6 cellular contexts compared by ENCODE assay signal in the genomic region with DNA sequence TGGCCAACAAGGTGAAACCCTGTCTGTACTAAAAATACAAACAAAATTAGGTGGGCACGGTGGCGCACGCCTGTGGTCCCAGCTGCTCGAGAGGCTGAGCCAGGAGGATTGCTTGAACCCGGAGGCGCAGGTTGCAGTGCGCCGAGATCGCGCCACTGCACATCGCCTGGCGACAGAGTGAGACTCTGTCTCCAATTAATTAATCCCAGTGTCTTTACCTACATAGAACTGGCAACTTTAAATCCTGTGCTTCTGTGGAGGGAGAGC. TPM values are rescaled to one million over a fixed set of nuclear protein-coding genes. Genes with fewer than 3 reads are reported as not detected.
DNase-seq lines count a peak whose midpoint lies in the region; ATAC-seq, FAIRE-seq and TF ChIP-seq lines count a peak whose summit lies in the region.

No MANE protein-coding gene starts in this region.

- peak overlapping the region; percentile 96 for H3K4me3 Mint-ChIP-seq in activated CD8-positive, alpha-beta T cell treated with anti-CD3 and anti-CD28 coated beads, Interleukin-2, amount 10 ng/mL, durations not matched to agents 7 days and 5 days
- H3K4me3 Mint-ChIP-seq in naive thymus-derived CD8-positive, alpha-beta T cell: peak overlapping the region; percentile 89 to 97 (median 96)

- H3K79me2 ChIP-seq in DOHH2 (ENCODE audit: control insufficient read depth, low read length): peaks cover 51% of the 10 kb centered on the region

- peak overlapping the region; percentile 97 for H3K27ac Mint-ChIP-seq in activated CD8-positive, alpha-beta T cell treated with anti-CD3 and anti-CD28 coated beads, Interleukin-2, amount 10 ng/mL, durations not matched to agents 7 days and 5 days
- peak overlapping the region; percentile 96 to 99 (median 99) for H3K27ac Mint-ChIP-seq in naive thymus-derived CD8-positive, alpha-beta T cell

- no peak for FAIRE-seq in H54 (lab: Jason Lieb, UNC)

- peaks cover 22% of the 10 kb centered on the region for H3K4me1 ChIP-seq in DOHH2 (ENCODE audit: control insufficient read depth, low read length)

- ATAC-seq in activated CD8-positive, alpha-beta T cell treated with anti-CD3 and anti-CD28 coated beads, Interleukin-2, amount 10 ng/mL, durations not matched to agents 7 days and 5 days: no peak
- ATAC-seq in naive thymus-derived CD8-positive, alpha-beta T cell: no peak

- H3K27me3 Mint-ChIP-seq in activated CD8-positive, alpha-beta T cell treated with anti-CD3 and anti-CD28 coated beads, Interleukin-2, amount 10 ng/mL, durations not matched to agents 7 days and 5 days (ENCODE audit: low read depth): no peaks in the 10 kb centered on the region
- H3K27me3 Mint-ChIP-seq in naive thymus-derived CD8-positive, alpha-beta T cell: no peaks in the 10 kb centered on the region

- peaks cover 37% of the 10 kb centered on the region for H3K4me1 Mint-ChIP-seq in activated CD8-positive, alpha-beta T cell treated with anti-CD3 and anti-CD28 coated beads, Interleukin-2, amount 10 ng/mL, durations not matched to agents 7 days and 5 days (ENCODE audit: low read depth)
- H3K4me1 Mint-ChIP-seq in naive thymus-derived CD8-positive, alpha-beta T cell: peaks cover 20 to 54% (median 41%) of the 10 kb centered on the region in 4 donors

- H3F3A ChIP-seq in DOHH2 (ENCODE audit: control insufficient read depth, insufficient read depth): peaks cover 15% of the 10 kb centered on the region

- H3K36me3 Mint-ChIP-seq in activated CD8-positive, alpha-beta T cell treated with anti-CD3 and anti-CD28 coated beads, Interleukin-2, amount 10 ng/mL, durations not matched to agents 7 days and 5 days (ENCODE audit: low read depth): peaks cover 8% of the 10 kb centered on the region
- peaks cover 0 to 16% (median 0%) of the 10 kb centered on the region in 3 donors for H3K36me3 Mint-ChIP-seq in naive thymus-derived CD8-positive, alpha-beta T cell

- no peak for TF ChIP-seq POLR2A in H54 (IDR thresholded peaks at IDR 0.05; ENCODE audit: low read depth, low read length)

- TF ChIP-seq CTCF in DOHH2 (IDR thresholded peaks at IDR 0.05; ENCODE audit: low read depth, low read length, poor library complexity, severe bottlenecking): no peak

- H3K4me3 ChIP-seq in DOHH2 (ENCODE audit: low read length): peak overlapping the region; percentile 99

- peaks cover 44% of the 10 kb centered on the region for H3K36me3 ChIP-seq in DOHH2 (ENCODE audit: control insufficient read depth, low read length)

- H4K20me1 ChIP-seq in DOHH2 (ENCODE audit: control insufficient read depth, insufficient read depth, low read depth, low read length): no peaks in the 10 kb centered on the region

- no peaks in the 10 kb centered on the region for H3K9me3 ChIP-seq in DOHH2 (ENCODE audit: control insufficient read depth, insufficient read depth, low read length)

- no peaks in the 10 kb centered on the region for H3K27me3 ChIP-seq in DOHH2 (ENCODE audit: control insufficient read depth, low read length)

- H3K9me2 ChIP-seq in DOHH2 (replicated peaks; ENCODE audit: control insufficient read depth, low read length): no peaks in the 10 kb centered on the region

- POLR2A ChIA-PET in activated CD8-positive, alpha-beta T cell treated with anti-CD3 and anti-CD28 coated beads, Interleukin-2, amount 10 ng/mL, durations not matched to agents 7 days and 5 days (lab: Charles Lee): interaction anchor here (0.6 to 8.4 kb wide), 7 partner anchors 10 to 191 kb away, joined by 3 to 60 read pairs (median 3); a partner anchor contains a TSS
- POLR2A ChIA-PET in naive thymus-derived CD8-positive, alpha-beta T cell (lab: Charles Lee): interaction anchor here (0.6 to 8.2 kb wide), 18 partner anchors 9 to 974 kb away, joined by 3 to 128 read pairs (median 5); a partner anchor contains a TSS

- peak overlapping the region; percentile 97 for H3K4me2 ChIP-seq in DOHH2 (ENCODE audit: low read length)

- DNase-seq in activated CD8-positive, alpha-beta T cell treated with anti-CD3 and anti-CD28 coated beads, Interleukin-2, amount 10 ng/mL, durations not matched to agents 7 days and 5 days: no peak
- DNase-seq in naive thymus-derived CD8-positive, alpha-beta T cell: no peak
- no peak for DNase-seq in SW 1271 (lab: John Stamatoyannopoulos, UW)
- no peak for DNase-seq in NCI-H146 (lab: John Stamatoyannopoulos, UW)
- no peak for DNase-seq in H54 (ENCODE audit: insufficient read length, low spot score)

- no peak overlapping the region for H3K27ac ChIP-seq in DOHH2 (ENCODE audit: low read depth, low read length)

- CTCF ChIA-PET in activated CD8-positive, alpha-beta T cell treated with anti-CD3 and anti-CD28 coated beads, Interleukin-2, amount 10 ng/mL, durations not matched to agents 7 days and 5 days (lab: Charles Lee): interaction anchor here (1.4 to 1.7 kb wide), 2 partner anchors 90 to 148 kb away, joined by 4 to 5 read pairs; no protein-coding TSS in a partner anchor

- no peaks in the 10 kb centered on the region for H3K9me3 Mint-ChIP-seq in activated CD8-positive, alpha-beta T cell treated with anti-CD3 and anti-CD28 coated beads, Interleukin-2, amount 10 ng/mL, durations not matched to agents 7 days and 5 days (ENCODE audit: insufficient read depth)
- no peaks in the 10 kb centered on the region for H3K9me3 Mint-ChIP-seq in naive thymus-derived CD8-positive, alpha-beta T cell

RNA-seq across cellular contexts. Expression of a gene that starts 1.5 kb away (rescaled TPM):
- 100 to 1,000 TPM; 163 to 182 TPM for total RNA-seq in activated CD8-positive, alpha-beta T cell treated with anti-CD3 and anti-CD28 coated beads, Interleukin-2, amount 10 ng/mL, durations not matched to agents 7 days and 5 days
- total RNA-seq in naive thymus-derived CD8-positive, alpha-beta T cell: 100 to 1,000 TPM; 121 to 137 TPM
- 100 to 1,000 TPM; 230 to 301 (median 288) TPM for polyA plus RNA-seq in naive thymus-derived CD8-positive, alpha-beta T cell

RNA-seq across cellular contexts. Expression of a gene that starts 8.7 kb away (rescaled TPM):
- total RNA-seq in activated CD8-positive, alpha-beta T cell treated with anti-CD3 and anti-CD28 coated beads, Interleukin-2, amount 10 ng/mL, durations not matched to agents 7 days and 5 days: not detected
- total RNA-seq in naive thymus-derived CD8-positive, alpha-beta T cell: not detected
- polyA plus RNA-seq in naive thymus-derived CD8-positive, alpha-beta T cell: under 1 TPM in 1 of 3 donors, not detected in 2; 0.99 TPM

RNA-seq across cellular contexts. Expression of a gene that starts 19.6 kb away (rescaled TPM):
- total RNA-seq in activated CD8-positive, alpha-beta T cell treated with anti-CD3 and anti-CD28 coated beads, Interleukin-2, amount 10 ng/mL, durations not matched to agents 7 days and 5 days: not detected
- total RNA-seq in naive thymus-derived CD8-positive, alpha-beta T cell: not detected
- polyA plus RNA-seq in naive thymus-derived CD8-positive, alpha-beta T cell: not detected

RNA-seq across cellular contexts. Expression of a gene that starts 26.2 kb away (rescaled TPM):
- 100 to 1,000 TPM; 501 to 511 TPM for total RNA-seq in activated CD8-positive, alpha-beta T cell treated with anti-CD3 and anti-CD28 coated beads, Interleukin-2, amount 10 ng/mL, durations not matched to agents 7 days and 5 days
- total RNA-seq in naive thymus-derived CD8-positive, alpha-beta T cell: 100 to 1,000 TPM; 927 to 965 TPM
- 100 to 1,000 TPM in 1 of 3 donors, 10 to 100 TPM in 2; 25.5 to 110 (median 62.4) TPM for polyA plus RNA-seq in naive thymus-derived CD8-positive, alpha-beta T cell

RNA-seq across cellular contexts. Expression of a gene that starts 38.4 kb away (rescaled TPM):
- total RNA-seq in activated CD8-positive, alpha-beta T cell treated with anti-CD3 and anti-CD28 coated beads, Interleukin-2, amount 10 ng/mL, durations not matched to agents 7 days and 5 days: 1 to 10 TPM; 5.2 to 6.0 TPM
- 1 to 10 TPM; 2.0 to 2.9 TPM for total RNA-seq in naive thymus-derived CD8-positive, alpha-beta T cell
- 10 to 100 TPM in 1 of 3 donors, 1 to 10 TPM in 2; 1.5 to 14.7 (median 3.2) TPM for polyA plus RNA-seq in naive thymus-derived CD8-positive, alpha-beta T cell
